ENCODE assay signal across 8 cellular contexts in genomic region chr4:94451051-94451404, GRCh38. TPM values are rescaled to one million over a fixed set of nuclear protein-coding genes. Genes with fewer than 3 reads are reported as not detected.
A peak's percentile ranks its signal among the peaks of the same experiment; 100 is the strongest.
DNase-seq lines count a peak whose midpoint lies in the region; ATAC-seq and TF ChIP-seq lines count a peak whose summit lies in the region.

No MANE protein-coding gene starts in this region.

- no peaks in the 10 kb centered on the region for H3K9me2 ChIP-seq in Karpas-422 (replicated peaks; ENCODE audit: insufficient read depth, low read length)

- peak overlapping the region; percentile 94 for H3K4me3 ChIP-seq in BJ (ENCODE audit: low read depth, low read length)
- H3K4me3 ChIP-seq in Karpas-422 (ENCODE audit: low read length): peak overlapping the region; percentile 88
- peak overlapping the region; percentile 95 for H3K4me3 ChIP-seq in colonic mucosa

- CTCF ChIA-PET in BJ (lab: Yijun Ruan, JAX): interaction anchor here (1.3 to 2.7 kb wide), 2 partner anchors 21 to 44 kb away, joined by 4 to 8 read pairs; no protein-coding TSS in a partner anchor

- H4K20me1 ChIP-seq in Karpas-422 (ENCODE audit: insufficient read depth, low read depth, low read length): no peaks in the 10 kb centered on the region

- no peaks in the 10 kb centered on the region for H3K9me3 Mint-ChIP-seq in natural killer cell treated with Interleukin-12 subunit alpha and Interleukin-12 subunit beta and Interleukin-15 and Interleukin-18, amount 100 ng/mL, for 72 hours

- H3K4me2 ChIP-seq in Karpas-422 (ENCODE audit: low read depth, low read length, poor library complexity, severe bottlenecking): peak overlapping the region; percentile 97

- H3K27ac ChIP-seq in Karpas-422 (ENCODE audit: low read length): no peak overlapping the region
- H3K27ac ChIP-seq in colonic mucosa: peak overlapping the region; percentile 97

- H3K9ac ChIP-seq in Karpas-422 (ENCODE audit: low read length): peak overlapping the region; percentile 62
- peak overlapping the region; percentile 16 to 98 for H3K9ac ChIP-seq in colonic mucosa (ENCODE audit: low read depth in 2 of 2, low read length in 2 of 2)

- H3K4me1 ChIP-seq in Karpas-422 (ENCODE audit: low read length): peaks cover 31% of the 10 kb centered on the region
- peaks cover 5% of the 10 kb centered on the region for H3K4me1 ChIP-seq in colonic mucosa

- H3K36me3 ChIP-seq in BJ (ENCODE audit: control insufficient read depth, insufficient read depth, low read length) (no peaks in the 10 kb centered on the region), Karpas-422 (ENCODE audit: insufficient read depth, low read length) (peaks cover 10% of the 10 kb centered on the region), colonic mucosa (no peaks in the 10 kb centered on the region)

- intact Hi-C loops in colonic mucosa (cut with DNase I): loop anchor here (10.0 kb wide), 1 partner anchor 74 kb away; no protein-coding TSS in a partner anchor

- H3K4me3 Mint-ChIP-seq in natural killer cell treated with Interleukin-12 subunit alpha and Interleukin-12 subunit beta and Interleukin-15 and Interleukin-18, amount 100 ng/mL, for 72 hours: peak overlapping the region; percentile 86

- ATAC-seq in natural killer cell treated with Interleukin-12 subunit alpha and Interleukin-12 subunit beta and Interleukin-15 and Interleukin-18, amount 100 ng/mL, for 72 hours: no peak
- no peak for ATAC-seq in GM18868 (IDR thresholded peaks at IDR 0.05; ENCODE audit: unreplicated experiment)
- ATAC-seq in GM19397 (IDR thresholded peaks at IDR 0.05; ENCODE audit: unreplicated experiment): no peak

- H2AFZ ChIP-seq in Karpas-422 (ENCODE audit: low read length): peak overlapping the region; percentile 99

- no peaks in the 10 kb centered on the region for H3K36me3 Mint-ChIP-seq in natural killer cell treated with Interleukin-12 subunit alpha and Interleukin-12 subunit beta and Interleukin-15 and Interleukin-18, amount 100 ng/mL, for 72 hours

- H3K79me2 ChIP-seq in Karpas-422 (ENCODE audit: low read length): peaks cover 39% of the 10 kb centered on the region

- TF ChIP-seq CTCF in BJ (IDR thresholded peaks at IDR 0.05; ENCODE audit: insufficient read depth, low read depth, low read length): no peak
- no peak for TF ChIP-seq CTCF in colonic mucosa (IDR thresholded peaks at IDR 0.05)

- no peak for DNase-seq in BJ (ENCODE audit: low read depth)
- peak; percentile 43 for DNase-seq in Karpas-422
- no peak for DNase-seq in colonic mucosa
- DNase-seq in natural killer cell treated with Interleukin-12 subunit alpha and Interleukin-12 subunit beta and Interleukin-15 and Interleukin-18, amount 100 ng/mL, for 72 hours (ENCODE audit: low spot score): no peak
- DNase-seq in cerebellum (ENCODE audit: low spot score): no peak
- DNase-seq in activated CD4-positive, alpha-beta T cell treated with anti-CD3 and anti-CD28 coated beads for 1 hour: no peak

- H3K27me3 ChIP-seq in BJ (ENCODE audit: control insufficient read depth, insufficient read depth, low read length): no peaks in the 10 kb centered on the region
- no peaks in the 10 kb centered on the region for H3K27me3 ChIP-seq in Karpas-422 (ENCODE audit: low read length)
- no peaks in the 10 kb centered on the region for H3K27me3 ChIP-seq in colonic mucosa

- H3K27ac Mint-ChIP-seq in natural killer cell treated with Interleukin-12 subunit alpha and Interleukin-12 subunit beta and Interleukin-15 and Interleukin-18, amount 100 ng/mL, for 72 hours: peak overlapping the region in 1 of 2 donors; percentile 8

- H3K9me3 ChIP-seq in Karpas-422 (ENCODE audit: low read length) (no peaks in the 10 kb centered on the region), colonic mucosa (no peaks in the 10 kb centered on the region)

- peaks cover 13 to 22% of the 10 kb centered on the region in 2 donors for H3K4me1 Mint-ChIP-seq in natural killer cell treated with Interleukin-12 subunit alpha and Interleukin-12 subunit beta and Interleukin-15 and Interleukin-18, amount 100 ng/mL, for 72 hours (ENCODE audit: low read depth in 2 of 2)

- POLR2A ChIA-PET in BJ (lab: Charles Lee): interaction anchor here (0.6 kb wide), 1 partner anchor 73 kb away, joined by 3 read pairs; no protein-coding TSS in a partner anchor

- H3K27me3 Mint-ChIP-seq in natural killer cell treated with Interleukin-12 subunit alpha and Interleukin-12 subunit beta and Interleukin-15 and Interleukin-18, amount 100 ng/mL, for 72 hours: peaks cover 24 to 31% of the 10 kb centered on the region in 2 donors

RNA-seq across cellular contexts. Expression of gene PDLIM5, which starts 0.7 kb away (rescaled TPM):
- 207 and 353 TPM in 2 replicates for polyA plus RNA-seq in BJ (2011; rRNA removed)
- 263 and 278 TPM in 2 replicates for polyA minus RNA-seq in BJ (2011; rRNA and poly(A)+ RNA removed)
- total RNA-seq in Karpas-422 (2014; rRNA removed; shearing (Covaris generic); ENCODE audit: low replicate concordance): 30.2 and 53.8 TPM in 2 replicates
- total RNA-seq in colonic mucosa (100 to 1,000 TPM; 129 to 168 TPM), cerebellum (86.9 TPM)
- 10 to 100 TPM; 26.2 to 30.2 TPM for total RNA-seq in natural killer cell treated with Interleukin-12 subunit alpha and Interleukin-12 subunit beta and Interleukin-15 and Interleukin-18, amount 100 ng/mL, for 72 hours
